Comparison of ENCODE assay signal across 7 cellular contexts in the genomic region with DNA sequence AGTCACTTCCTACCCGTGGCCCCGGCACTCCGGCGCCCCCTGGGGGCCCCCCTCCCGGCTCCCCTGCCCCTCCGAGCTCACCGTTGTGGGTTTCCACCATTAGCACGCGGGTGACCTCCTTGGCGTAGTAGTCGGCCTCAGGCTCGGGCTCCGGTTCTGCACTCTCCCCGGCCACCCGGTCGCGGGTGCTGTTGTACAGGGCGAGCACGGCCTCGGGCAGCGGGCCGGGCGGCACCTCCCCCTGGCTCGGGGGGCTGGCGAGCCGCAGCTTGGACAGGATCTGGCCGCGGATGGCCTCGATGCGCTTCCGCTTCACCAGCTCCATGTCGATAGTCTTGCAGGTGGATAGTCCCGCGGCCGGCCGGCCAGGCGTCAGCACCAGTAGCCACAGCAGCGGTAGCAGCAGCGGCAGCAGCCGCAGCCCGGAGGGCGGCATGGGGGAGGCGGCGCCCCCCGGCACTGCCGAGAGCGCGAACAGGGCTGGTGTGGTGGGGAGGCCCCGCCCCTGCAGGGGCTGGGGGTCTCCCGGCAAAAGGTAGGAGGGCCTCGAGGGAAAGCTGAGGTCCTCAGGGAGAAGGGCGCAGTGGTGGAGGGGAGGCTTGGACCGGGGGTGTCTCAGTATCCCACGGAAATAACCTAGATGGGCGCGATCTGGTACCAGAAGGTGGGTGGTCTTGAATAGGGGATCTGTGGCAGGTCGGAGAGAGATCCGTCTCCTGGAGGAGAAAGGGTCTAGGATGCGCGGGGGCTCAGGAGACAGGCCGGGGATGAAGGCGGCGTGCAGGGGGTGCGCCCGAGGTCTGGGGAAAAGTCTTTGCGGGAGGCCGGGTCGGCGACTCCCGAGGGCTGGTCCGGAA. TPM values are rescaled to one million over a fixed set of nuclear protein-coding genes. Genes with fewer than 3 reads are reported as not detected.
DNase-seq lines count a peak whose midpoint lies in the region; ATAC-seq, FAIRE-seq and TF ChIP-seq lines count a peak whose summit lies in the region.

No MANE protein-coding gene starts in this region.

- H3K27me3 ChIP-seq in effector memory CD4-positive, alpha-beta T cell (replicated peaks; ENCODE audit: control insufficient read depth, insufficient read depth, low read length, poor library complexity, severe bottlenecking) = no peaks in the 10 kb centered on the region

- ATAC-seq in HG02763 (IDR thresholded peaks at IDR 0.05; ENCODE audit: unreplicated experiment) = no peak

- H3K36me3 ChIP-seq in effector memory CD4-positive, alpha-beta T cell (ENCODE audit: control insufficient read depth, insufficient read depth, low read length) = peaks cover 10% of the 10 kb centered on the region

- TF ChIP-seq CTCF in NB4 (IDR thresholded peaks at IDR 0.05; ENCODE audit: low read depth, low read length) = peak; percentile 49

- peaks cover 62% of the 10 kb centered on the region for H3K4me1 ChIP-seq in effector memory CD4-positive, alpha-beta T cell (ENCODE audit: control insufficient read depth, insufficient read depth, low read length, poor library complexity, severe bottlenecking)

- peak; percentile 83 for FAIRE-seq in GM12892 (lab: Jason Lieb, UNC)

- TF ChIP-seq POLR2A in GM12892 (IDR thresholded peaks at IDR 0.05; ENCODE audit: low read depth, low read length) = no peak
- no peak for TF ChIP-seq POLR2A in NB4 (IDR thresholded peaks at IDR 0.05; ENCODE audit: extremely low read depth, insufficient read length)

- H3K27ac ChIP-seq in effector memory CD4-positive, alpha-beta T cell (ENCODE audit: insufficient read depth, low read length, poor library complexity, severe bottlenecking) = peak overlapping the region; percentile 95

- H3K9me3 ChIP-seq in effector memory CD4-positive, alpha-beta T cell (ENCODE audit: control insufficient read depth, low read length) = no peaks in the 10 kb centered on the region

- peak overlapping the region; percentile 79 for H3K4me3 ChIP-seq in NB4 (ENCODE audit: low read depth, low read length)
- H3K4me3 ChIP-seq in effector memory CD4-positive, alpha-beta T cell (ENCODE audit: insufficient read depth, low read depth, low read length, poor library complexity, severe bottlenecking) = peak overlapping the region; percentile 99

- DNase-seq in GM12892 (ENCODE audit: insufficient read length) (peak; percentile 78), NB4 (ENCODE audit: low read depth) (peak; percentile 74), mesenteric fat pad (ENCODE audit: low spot score) (peak; percentile 92)
- DNase-seq in activated CD4-positive, alpha-beta T cell treated with anti-CD3 and anti-CD28 coated beads, Interleukin-2, amount 50 U/mL, for 4 hours = peak; percentile 72 to 75
- peak; percentile 63 to 70 (median 65) for DNase-seq in effector memory CD4-positive, alpha-beta T cell
- peak; percentile 70 to 76 for DNase-seq in stimulated activated CD8-positive, alpha-beta memory T cell treated with anti-CD3 and anti-CD28 coated beads, Interleukin-2, amount 100 ng/mL, for 48 hours (ENCODE audit: low read depth in 2 of 2)

RNA-seq across cellular contexts. Expression of gene TGFB1, which starts 0.9 kb away (rescaled TPM):
- 23.4 TPM for polyA plus RNA-seq in GM12892 (2012; ENCODE audit: missing spikeins)
- 54.3 TPM for total RNA-seq in mesenteric fat pad

RNA-seq across cellular contexts. Expression of gene B9D2, which starts 11.1 kb away (rescaled TPM):
- 3.5 TPM for polyA plus RNA-seq in GM12892 (2012; ENCODE audit: missing spikeins)
- total RNA-seq in mesenteric fat pad = 3.5 TPM

RNA-seq across cellular contexts. Expression of gene TMEM91, which starts 23.5 kb away (rescaled TPM):
- polyA plus RNA-seq in GM12892 (2012; ENCODE audit: missing spikeins) = 5.3 TPM
- 10.0 TPM for total RNA-seq in mesenteric fat pad

RNA-seq across cellular contexts. Expression of gene CCDC97, which starts 42.9 kb away (rescaled TPM):
- 12.6 TPM for polyA plus RNA-seq in GM12892 (2012; ENCODE audit: missing spikeins)
- total RNA-seq in mesenteric fat pad = 20.5 TPM

RNA-seq across cellular contexts. Expression of gene EXOSC5, which starts 44.3 kb away (rescaled TPM):
- 59.4 TPM for polyA plus RNA-seq in GM12892 (2012; ENCODE audit: missing spikeins)
- total RNA-seq in mesenteric fat pad = 9.6 TPM
